In genomic region chr2:237860273-237860935, GRCh38 we compare ENCODE assay signal across 9 cellular contexts. TPM values are rescaled to one million over a fixed set of nuclear protein-coding genes. Genes with fewer than 3 reads are reported as not detected.
DNase-seq lines count a peak whose midpoint lies in the region; ATAC-seq and TF ChIP-seq lines count a peak whose summit lies in the region.
"Had no signal": no experiment of that assay in that cellular context is flagged by ENCODE, and none has a peak within 500 bp of the region (broad histone marks: within the 10 kb centered on the region; RNA-seq: fewer than 3 reads in every experiment).

No MANE protein-coding gene starts in this region.

- intact Hi-C loops in esophagus squamous epithelium (cut with DNase I) = no loop called here

- DNase-seq in MG63 = no peak
- DNase-seq in esophagus squamous epithelium (lab: John Stamatoyannopoulos, UW) = no peak
- DNase-seq in neural progenitor cell (ENCODE audit: low spot score) = no peak
- DNase-seq in stimulated activated CD4-positive, alpha-beta T cell treated with anti-CD3 and anti-CD28 coated beads, Interleukin-4, amount 100 ng/mL, for 1 hour = no peak
- DNase-seq in COR-L47 (lab: John Stamatoyannopoulos, UW) = no peak
- no peak for DNase-seq in NCI-H2081 (lab: John Stamatoyannopoulos, UW)
- DNase-seq: activated B cell treated with CpG ODN at 0.5 μM for 24 hours had no signal

- no peaks in the 10 kb centered on the region for H3K79me2 ChIP-seq in neural progenitor cell (ENCODE audit: low read depth)

- H3K9me3 ChIP-seq in MG63 = no peaks in the 10 kb centered on the region
- no peaks in the 10 kb centered on the region for H3K9me3 ChIP-seq in esophagus squamous epithelium
- no peaks in the 10 kb centered on the region for H3K9me3 ChIP-seq in neural progenitor cell (ENCODE audit: low read depth)

- H3K4me3 ChIP-seq in MG63 (peak overlapping the region; percentile 72), esophagus squamous epithelium (peak overlapping the region; percentile 35 to 67 (median 46)), neural progenitor cell (peak overlapping the region; percentile 45)

- H3K27me3 Mint-ChIP-seq in neural progenitor cell (ENCODE audit: insufficient read depth, low read depth) = peaks cover 23% of the 10 kb centered on the region

- H3K36me3 Mint-ChIP-seq in neural progenitor cell = no peaks in the 10 kb centered on the region

- peaks cover 52% of the 10 kb centered on the region for H3K4me1 Mint-ChIP-seq in neural progenitor cell

- whole genome bisulfite sequencing in esophagus squamous epithelium, 2 donors = 56 to 62% methylated on average over 18 to 21 of the region's 22 CpGs

- H3K4me2 ChIP-seq in neural progenitor cell = peak overlapping the region; percentile 82

- H3K9ac ChIP-seq in neural progenitor cell = no peak overlapping the region

- no peak for ATAC-seq in HG02852 (IDR thresholded peaks at IDR 0.05; ENCODE audit: unreplicated experiment)

- no peak for TF ChIP-seq CTCF in C4-2B (conservative IDR thresholded peaks at IDR 0.05)
- no peak for TF ChIP-seq CTCF in esophagus squamous epithelium (IDR thresholded peaks at IDR 0.05)
- no peak for TF ChIP-seq CTCF in neural progenitor cell (IDR thresholded peaks at IDR 0.05)

- H3K36me3 ChIP-seq in MG63 (peaks cover 23% of the 10 kb centered on the region), esophagus squamous epithelium (no peaks in the 10 kb centered on the region), neural progenitor cell (no peaks in the 10 kb centered on the region)

- H3K4me1 ChIP-seq in esophagus squamous epithelium (peaks cover 5 to 52% (median 17%) of the 10 kb centered on the region in 3 donors), neural progenitor cell (peaks cover 14% of the 10 kb centered on the region)

- peak overlapping the region; percentile 71 for H3K4me3 Mint-ChIP-seq in neural progenitor cell

- peaks cover 7% of the 10 kb centered on the region for H3F3A ChIP-seq in neural progenitor cell (ENCODE audit: low read depth)

- peaks cover 11% of the 10 kb centered on the region for H4K20me1 ChIP-seq in neural progenitor cell (ENCODE audit: low read depth)

- H3K9me3 Mint-ChIP-seq in neural progenitor cell = no peaks in the 10 kb centered on the region
- H3K9me3 Mint-ChIP-seq: activated B cell treated with CpG ODN at 0.5 μM for 24 hours had no signal

- H3K27me3 ChIP-seq in MG63 (no peaks in the 10 kb centered on the region), esophagus squamous epithelium (peaks cover 0 to 79% (median 0%) of the 10 kb centered on the region in 4 donors), neural progenitor cell (peaks cover 67% of the 10 kb centered on the region)

- H3K27ac Mint-ChIP-seq in neural progenitor cell = no peak overlapping the region
- H3K27ac Mint-ChIP-seq: activated B cell treated with CpG ODN at 0.5 μM for 24 hours had no signal

- no peak for TF ChIP-seq POLR2A in esophagus squamous epithelium (IDR thresholded peaks at IDR 0.05)

- H3K27ac ChIP-seq in C4-2B = peak overlapping the region; percentile 97
- peak overlapping the region; percentile 34 to 71 (median 44) for H3K27ac ChIP-seq in esophagus squamous epithelium
- H3K27ac ChIP-seq in neural progenitor cell = no peak overlapping the region

- H2AFZ ChIP-seq in neural progenitor cell (replicated peaks) = peak overlapping the region; percentile 35

RNA-seq across cellular contexts. Expression of gene RAMP1, which starts 1.0 kb away (rescaled TPM):
- 125 and 192 TPM in 2 replicates for total RNA-seq in MG63 (2014; rRNA removed; shearing (Covaris generic); ENCODE audit: low replicate concordance)
- total RNA-seq in esophagus squamous epithelium = 10 to 100 TPM in 1 of 4 donors, 1 to 10 TPM in 2, under 1 TPM in 1; 0.76 to 11.3 (median 4.0) TPM
- total RNA-seq in neural progenitor cell (ENCODE audit: low replicate concordance) = not detected in 2 replicates

Comparison
In these comparisons a context has a peak if more than half of its experiments do, and no peak if none do; other contexts are left out.
1. RNA of gene RAMP1, which starts 1.0 kb away (total RNA-seq): 125 to 192 TPM in MG63; 0.76 to 11.3 TPM in esophagus squamous epithelium and not detected in neural progenitor cell; every median in the first group is over 10 times any median in the second.
2. Peak in every context shown above with its lines, with median percentiles within 50 percentile points of each other: H3K4me3 ChIP-seq.